Comparison of ENCODE assay signal across 6 cellular contexts in the genomic region with DNA sequence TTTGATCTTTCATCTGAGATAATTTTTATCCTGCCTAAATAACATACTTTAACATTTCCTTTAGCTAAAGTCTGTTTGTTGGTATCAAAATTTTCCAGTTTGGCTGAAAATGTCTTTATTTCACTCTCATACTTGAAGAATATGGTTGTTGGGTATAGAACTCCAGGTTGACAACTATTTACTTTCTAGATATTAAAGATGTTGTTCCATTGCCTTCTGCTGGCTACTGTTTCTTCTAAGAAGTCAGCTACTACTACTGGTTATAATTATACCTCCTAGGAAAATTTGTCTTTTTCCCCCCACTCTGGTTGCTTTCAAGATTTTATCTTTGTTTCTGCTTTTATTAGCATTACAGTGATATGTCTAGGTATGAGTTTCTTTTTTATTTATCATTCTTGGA.
"Had no signal": no experiment of that assay in that cellular context is flagged by ENCODE, and none has a peak within 500 bp of the region (broad histone marks: within the 10 kb centered on the region; RNA-seq: fewer than 3 reads in every experiment).

No MANE protein-coding gene starts in this region.

- FAIRE-seq: G401.6, GM12891, GM12892, GM18507 had no signal

- DNase-seq: GDM1, GF-D8 had no signal
